Comparison of ENCODE assay signal across 10 cellular contexts in the genomic region with DNA sequence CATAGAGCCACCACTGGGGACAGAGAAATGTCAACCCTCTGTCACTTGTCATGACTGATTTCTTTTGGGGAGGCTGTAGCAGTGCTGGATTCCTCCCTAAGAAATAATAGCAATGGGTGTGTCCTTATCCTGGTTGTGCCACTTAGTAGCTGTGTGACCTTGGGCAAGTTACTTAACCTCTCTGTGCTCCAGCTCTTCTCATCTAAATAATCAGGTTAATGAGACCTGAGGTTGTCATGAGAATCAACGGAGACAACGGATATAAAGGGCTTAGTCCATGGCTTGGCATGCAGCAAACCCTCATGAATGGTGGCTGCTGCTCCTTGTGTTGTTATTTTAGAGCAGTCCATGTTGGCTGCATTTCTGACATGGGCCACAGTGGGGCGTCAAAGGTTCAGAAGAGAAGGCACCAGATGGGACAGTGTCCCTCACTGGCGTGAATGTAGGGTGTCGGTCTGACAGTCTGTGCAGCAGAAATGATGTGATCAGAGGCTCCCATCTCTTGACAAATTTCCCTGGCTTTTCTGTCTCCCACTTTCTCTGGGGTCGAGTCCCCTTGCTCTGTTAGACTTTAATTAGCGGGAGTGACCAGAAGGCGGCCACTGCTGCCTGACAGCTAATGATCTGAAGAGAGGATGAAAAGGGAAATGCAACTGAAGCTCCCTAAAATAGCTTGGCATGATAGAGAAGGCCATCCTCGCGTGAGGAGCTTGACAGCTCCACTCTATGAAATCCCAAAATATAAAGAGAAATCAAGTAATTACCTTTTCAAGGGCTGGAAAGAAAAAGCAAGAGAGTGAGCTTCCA.
A peak's percentile ranks its signal among the peaks of the same experiment; 100 is the strongest.
DNase-seq lines count a peak whose midpoint lies in the region; ATAC-seq, FAIRE-seq and TF ChIP-seq lines count a peak whose summit lies in the region.
"Had no signal": no experiment of that assay in that cellular context is flagged by ENCODE, and none has a peak within 500 bp of the region (broad histone marks: within the 10 kb centered on the region; RNA-seq: fewer than 3 reads in every experiment).

No MANE protein-coding gene starts in this region.

- no peaks in the 10 kb centered on the region for H3K36me3 Mint-ChIP-seq in stimulated activated naive B cell treated with anti-CD40 and anti-IgM and Interleukin-4, amounts not matched to agents 10 μg/mL and 1 μg/mL and 100 μg/mL, for 72 hours

- H4K20me1 ChIP-seq in GM12878 (ENCODE audit: control insufficient read depth, insufficient read depth) = no peaks in the 10 kb centered on the region; the same call in 1 of the 2 replicates
- H4K20me1 ChIP-seq: BLaER1 had no signal

- intact Hi-C loops in GM12878 (cut with micrococcal nuclease; ENCODE audit: unreplicated experiment) = loop anchor here (1.0 to 10.0 kb wide), 6 partner anchors 139 to 669 kb away; no protein-coding TSS in a partner anchor

- H3K4me1 Mint-ChIP-seq in stimulated activated naive B cell treated with anti-CD40 and anti-IgM and Interleukin-4, amounts not matched to agents 10 μg/mL and 1 μg/mL and 100 μg/mL, for 72 hours = no peaks in the 10 kb centered on the region

- POLR2A ChIA-PET in GM12878 (lab: Charles Lee) = no interaction called here

- FAIRE-seq in GM12878 (lab: Jason Lieb, UNC) = no peak
- FAIRE-seq: colon had no signal

- no peak overlapping the region for H3K4me3 ChIP-seq in GM12878
- H3K4me3 ChIP-seq: BLaER1 had no signal

- no peak overlapping the region for H3K4me3 Mint-ChIP-seq in stimulated activated naive B cell treated with anti-CD40 and anti-IgM and Interleukin-4, amounts not matched to agents 10 μg/mL and 1 μg/mL and 100 μg/mL, for 72 hours

- SMC1A ChIA-PET in GM12878 (lab: Charles Lee; ENCODE audit: uncharacterized antibody, unreplicated experiment) = interaction anchor here (0.6 to 2.3 kb wide), 8 partner anchors 8 to 579 kb away, joined by 3 to 8 read pairs (median 3); no protein-coding TSS in a partner anchor

- H3K4me1 ChIP-seq in GM12878 (ENCODE audit: control insufficient read depth, insufficient read depth, low read length) = no peaks in the 10 kb centered on the region
- H3K4me1 ChIP-seq: BLaER1 had no signal

- no peak for TF ChIP-seq POLR2A in GM12878 (IDR thresholded peaks at IDR 0.05; ENCODE audit: low read depth, low read length)

- no peak for TF ChIP-seq EP300 in GM12878 (IDR thresholded peaks at IDR 0.05; ENCODE audit: borderline replicate concordance in 1 of 2, control insufficient read depth in 1 of 2, low read depth in 2 of 2, low read length in 2 of 2)

- H3K9ac ChIP-seq in GM12878 (ENCODE audit: control insufficient read depth, insufficient read depth, low read length) = no peak overlapping the region
- H3K9ac ChIP-seq: BLaER1 had no signal

- no peak overlapping the region for H3K27ac ChIP-seq in GM12878 (ENCODE audit: control insufficient read depth, insufficient read depth)
- H3K27ac ChIP-seq: BLaER1 had no signal

- no peak overlapping the region for H3K27ac Mint-ChIP-seq in stimulated activated naive B cell treated with anti-CD40 and anti-IgM and Interleukin-4, amounts not matched to agents 10 μg/mL and 1 μg/mL and 100 μg/mL, for 72 hours

- H3K79me2 ChIP-seq in GM12878 (ENCODE audit: control insufficient read depth, insufficient read depth, low read length) = no peaks in the 10 kb centered on the region

- no TSS peak for BruUV-seq in GM12878 (replicated peaks; lab: Mats Ljungman, UMichigan)

- peaks cover 0 to 15% of the 10 kb centered on the region in 2 donors for H3K27me3 Mint-ChIP-seq in stimulated activated naive B cell treated with anti-CD40 and anti-IgM and Interleukin-4, amounts not matched to agents 10 μg/mL and 1 μg/mL and 100 μg/mL, for 72 hours

- peak; percentile 43 for DNase-seq in NCI-H1436 (lab: John Stamatoyannopoulos, UW)
- DNase-seq in NCI-H1436 treated with DMSO at 0.1 percent for 48 hours (lab: John Stamatoyannopoulos, UW) = no peak
- DNase-seq in NCI-H774 (lab: John Stamatoyannopoulos, UW) = peak; percentile 30
- peak; percentile 2 for DNase-seq in GM12878 (ENCODE audit: low read depth, low spot score)
- DNase-seq in iPS-NIHi7 (ENCODE audit: extremely low spot score) = peak; percentile 83
- DNase-seq in stimulated activated naive B cell treated with anti-CD40 and anti-IgM and Interleukin-4, amounts not matched to agents 10 μg/mL and 1 μg/mL and 100 μg/mL, for 72 hours = peak; percentile 10

- RAD21 ChIA-PET in GM12878 (lab: Charles Lee; ENCODE audit: unreplicated experiment) = interaction anchor here (0.7 to 1.9 kb wide), 4 partner anchors 13 to 663 kb away, joined by 3 to 5 read pairs (median 4); no protein-coding TSS in a partner anchor

- in situ Hi-C loops in GM12878 (cut with MboI) = loop anchor here (5.0 kb wide), 1 partner anchor 561 kb away; no protein-coding TSS in a partner anchor

- H3K36me3 ChIP-seq in GM12878 (ENCODE audit: control insufficient read depth in 2 of 2, insufficient read depth in 2 of 2, low read length in 1 of 2) = no peaks in the 10 kb centered on the region
- H3K36me3 ChIP-seq: BLaER1 had no signal

- H3K4me2 ChIP-seq in GM12878 (ENCODE audit: control insufficient read depth, insufficient read depth) = no peak overlapping the region
- H3K4me2 ChIP-seq: BLaER1 had no signal

- no peaks in the 10 kb centered on the region; a peak in 1 of 4 replicates for H3K27me3 ChIP-seq in GM12878 (replicated peaks in 1 of 2; ENCODE audit: control insufficient read depth in 2 of 2, insufficient read depth in 2 of 2, low read length in 1 of 2)
- H3K27me3 ChIP-seq: BLaER1 had no signal

- peak; percentile 65 to 67 (median 66) for TF ChIP-seq CTCF in GM12878 (IDR thresholded peaks at IDR 0.05 in 2 of 3, conservative IDR thresholded peaks at IDR 0.05 in 1 of 3; ENCODE audit: control insufficient read depth in 2 of 3, extremely low read depth in 1 of 3, insufficient read depth in 1 of 3, low read depth in 3 of 3, low read length in 3 of 3)

- peaks cover 0 to 2% of the 10 kb centered on the region in 2 donors for H3K9me3 Mint-ChIP-seq in stimulated activated naive B cell treated with anti-CD40 and anti-IgM and Interleukin-4, amounts not matched to agents 10 μg/mL and 1 μg/mL and 100 μg/mL, for 72 hours

- 0% methylated on average over 10 of the region's 10 CpGs for WGBS in GM12878 (ENCODE audit: insufficient coverage, insufficient replicate concordance, low lambda C conversion rate, missing lambda C conversion rate)

- no peak overlapping the region for H2AFZ ChIP-seq in GM12878 (ENCODE audit: control insufficient read depth, low read depth, low read length)

- peak; percentile 78 for TF ChIP-seq RAD21 in GM12878 (IDR thresholded peaks at IDR 0.05; ENCODE audit: insufficient read depth, low read depth, low read length)

- CTCF ChIA-PET in GM12878 (lab: Yijun Ruan, JAX) = interaction anchor here (0.7 to 2.7 kb wide), 13 partner anchors 71 to 670 kb away, joined by 3 to 16 read pairs (median 3); no protein-coding TSS in a partner anchor

- no peaks in the 10 kb centered on the region for H3K9me3 ChIP-seq in GM12878 (replicated peaks; ENCODE audit: control insufficient read depth, insufficient read depth, low read length)
- H3K9me3 ChIP-seq: BLaER1 had no signal

- peak; percentile 88 for ATAC-seq in GM19438 (IDR thresholded peaks at IDR 0.05; ENCODE audit: low read depth, unreplicated experiment)
- ATAC-seq in HG03354 (IDR thresholded peaks at IDR 0.05; ENCODE audit: poor library complexity, severe bottlenecking, unreplicated experiment) = peak; percentile 91
- peak; percentile 93 for ATAC-seq in GM12878
- ATAC-seq in stimulated activated naive B cell treated with anti-CD40 and anti-IgM and Interleukin-4, amounts not matched to agents 10 μg/mL and 1 μg/mL and 100 μg/mL, for 72 hours (replicated peaks) = peak; percentile 56 to 61

TF ChIP-seq in GM12878, 131 proteins besides CTCF, POLR2A, EP300 and RAD21:
- TF ChIP-seq SREBF1 (IDR thresholded peaks at IDR 0.05; ENCODE audit: low read length) (no peak), SMC3 (IDR thresholded peaks at IDR 0.05; ENCODE audit: borderline replicate concordance, low read length) (peak; percentile 74), TCF3 (IDR thresholded peaks at IDR 0.05; ENCODE audit: borderline replicate concordance, insufficient read depth, low read depth, low read length) (no peak), IRF4 (IDR thresholded peaks at IDR 0.05; ENCODE audit: low read depth, low read length) (no peak), SMARCA5 (IDR thresholded peaks at IDR 0.05) (0 out of 2 replicates have a peak, but pooled peaks have one; percentile 47), NR2F1 (conservative IDR thresholded peaks at IDR 0.05) (no peak)
TF ChIP-seq in GM12878: peak in this region for 2.
